In the genomic region with DNA sequence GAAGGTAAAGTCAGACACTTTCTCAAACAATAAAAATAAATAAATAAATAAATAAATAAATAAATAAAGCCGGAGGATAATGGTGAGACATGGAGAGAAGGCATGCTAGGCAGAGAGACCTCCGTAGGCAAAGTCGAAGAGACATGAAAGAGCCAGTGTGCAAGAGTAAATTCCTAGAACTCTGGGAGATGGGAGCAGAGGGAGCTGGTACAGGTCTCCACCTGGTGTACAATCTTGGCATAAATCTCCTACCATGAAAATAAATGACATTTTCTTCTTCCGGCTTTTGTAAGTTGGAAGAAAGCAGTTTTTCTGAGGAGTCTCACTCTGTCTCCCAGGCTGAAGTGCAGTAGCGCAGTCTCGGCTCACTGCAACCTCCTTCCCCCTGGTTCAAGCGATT, we compare ENCODE assay signal across 5 cellular contexts. TPM values are rescaled to one million over a fixed set of nuclear protein-coding genes. Genes with fewer than 3 reads are reported as not detected.
"Had no signal": no experiment of that assay in that cellular context is flagged by ENCODE, and none has a peak within 500 bp of the region (broad histone marks: within the 10 kb centered on the region; RNA-seq: fewer than 3 reads in every experiment).

No MANE protein-coding gene starts in this region.

RNA-seq across cellular contexts. Expression of a gene that starts 7.8 kb away (rescaled TPM):
- total RNA-seq: activated CD4-positive, alpha-beta memory T cell treated with anti-CD3 and anti-CD28 coated beads, Interleukin-2, amount 10 ng/mL, durations not matched to agents 7 days and 5 days; activated CD8-positive, alpha-beta memory T cell treated with anti-CD3 and anti-CD28 coated beads, Interleukin-2, amount 10 ng/mL, durations not matched to agents 7 days and 5 days; Right ventricle myocardium superior; T-helper 1 cell treated with Interleukin-12 subunit alpha and Interleukin-12 subunit beta and Interleukin-4 antibody, amounts not matched to agents 30 ng/mL and 1 ng/mL, for 36 hours; T-helper 2 cell treated with Interferon-gamma antibody and Interleukin-4, amounts not matched to agents 100 ng/mL and 5 ng/mL, for 36 hours had no signal
